9 cellular contexts compared by ENCODE assay signal in genomic region chr1:65063025-65063424, GRCh38.
A peak's percentile ranks its signal among the peaks of the same experiment; 100 is the strongest.
DNase-seq lines count a peak whose midpoint lies in the region; ATAC-seq and TF ChIP-seq lines count a peak whose summit lies in the region.
"Had no signal": no experiment of that assay in that cellular context is flagged by ENCODE, and none has a peak within 500 bp of the region (broad histone marks: within the 10 kb centered on the region; RNA-seq: fewer than 3 reads in every experiment).

No MANE protein-coding gene starts in this region.

- H3K27ac ChIP-seq in hepatocyte, result no peak overlapping the region
- H3K27ac ChIP-seq in colonic mucosa, result no peak overlapping the region

- peak; percentile 31 for TF ChIP-seq CTCF in hepatocyte (IDR thresholded peaks at IDR 0.05; ENCODE audit: poor library complexity)
- no peak for TF ChIP-seq CTCF in colonic mucosa (IDR thresholded peaks at IDR 0.05)

- 80% methylated on average over 6 of the region's 6 CpGs for WGBS in hepatocyte (ENCODE audit: low lambda C conversion rate, missing lambda C conversion rate)

- no peak overlapping the region for H3K4me3 ChIP-seq in hepatocyte
- no peak overlapping the region for H3K4me3 ChIP-seq in colonic mucosa

- no peak for ATAC-seq in HG03025 (IDR thresholded peaks at IDR 0.05; ENCODE audit: low FRiP score, unreplicated experiment)

- no peak overlapping the region for H3K4me2 ChIP-seq in hepatocyte

- peaks cover 9% of the 10 kb centered on the region for H3K79me2 ChIP-seq in hepatocyte

- DNase-seq in ACHN (peak; percentile 14), ELR (ENCODE audit: low read depth) (peak; percentile 12), NCI-H748 treated with DMSO at 0.1 percent for 48 hours (lab: John Stamatoyannopoulos, UW) (peak; percentile 19), hepatocyte (ENCODE audit: low spot score) (no peak), SHP77 (lab: John Stamatoyannopoulos, UW) (no peak), cortex of kidney (lab: John Stamatoyannopoulos, UW) (no peak), colonic mucosa (no peak)
- DNase-seq: activated T-cell treated with anti-CD3 and anti-CD28 coated beads for 4 hours had no signal

- peaks cover 4% of the 10 kb centered on the region for H4K20me1 ChIP-seq in hepatocyte (ENCODE audit: insufficient read depth, poor library complexity, severe bottlenecking)

- no peak overlapping the region for H2AFZ ChIP-seq in hepatocyte

- no peak overlapping the region for H3K9ac ChIP-seq in colonic mucosa (ENCODE audit: low read depth in 2 of 2, low read length in 2 of 2)

- in situ Hi-C loops in ACHN (cut with HindIII; ENCODE audit: low pct_ligation_motif_present, low pct_unique_long_range_greater_than_20kb, low sequenced_read_pairs), result loop anchor here (10.0 kb wide), 1 partner anchor 622 kb away; no protein-coding TSS in a partner anchor

- no peaks in the 10 kb centered on the region for H3K9me3 ChIP-seq in hepatocyte (ENCODE audit: low read depth)
- no peaks in the 10 kb centered on the region for H3K9me3 ChIP-seq in colonic mucosa

- H3K36me3 ChIP-seq in hepatocyte (replicated peaks; ENCODE audit: insufficient read depth, low read depth) (no peaks in the 10 kb centered on the region), colonic mucosa (no peaks in the 10 kb centered on the region)

- H3K27me3 ChIP-seq in hepatocyte (no peaks in the 10 kb centered on the region), colonic mucosa (no peaks in the 10 kb centered on the region)

- H3K4me1 ChIP-seq in hepatocyte (ENCODE audit: insufficient read depth) (peaks cover 9% of the 10 kb centered on the region), colonic mucosa (no peaks in the 10 kb centered on the region)

- intact Hi-C loops in colonic mucosa (cut with DNase I), result loop anchor here (5.0 kb wide), 1 partner anchor 144 kb away; no protein-coding TSS in a partner anchor

- no peaks in the 10 kb centered on the region for H3K9me2 ChIP-seq in hepatocyte (replicated peaks; ENCODE audit: insufficient read depth)

Comparison
In these comparisons a context has a peak if more than half of its experiments do, and no peak if none do; other contexts are left out.
1. DNase-seq: peak in ACHN (single experiment), ELR (single experiment) and NCI-H748 treated with DMSO at 0.1 percent for 48 hours (single experiment); none in hepatocyte (single experiment), SHP77 (0 of 2), cortex of kidney (single experiment) and colonic mucosa (single experiment).